Comparison of ENCODE assay signal across 7 cellular contexts in the genomic region with DNA sequence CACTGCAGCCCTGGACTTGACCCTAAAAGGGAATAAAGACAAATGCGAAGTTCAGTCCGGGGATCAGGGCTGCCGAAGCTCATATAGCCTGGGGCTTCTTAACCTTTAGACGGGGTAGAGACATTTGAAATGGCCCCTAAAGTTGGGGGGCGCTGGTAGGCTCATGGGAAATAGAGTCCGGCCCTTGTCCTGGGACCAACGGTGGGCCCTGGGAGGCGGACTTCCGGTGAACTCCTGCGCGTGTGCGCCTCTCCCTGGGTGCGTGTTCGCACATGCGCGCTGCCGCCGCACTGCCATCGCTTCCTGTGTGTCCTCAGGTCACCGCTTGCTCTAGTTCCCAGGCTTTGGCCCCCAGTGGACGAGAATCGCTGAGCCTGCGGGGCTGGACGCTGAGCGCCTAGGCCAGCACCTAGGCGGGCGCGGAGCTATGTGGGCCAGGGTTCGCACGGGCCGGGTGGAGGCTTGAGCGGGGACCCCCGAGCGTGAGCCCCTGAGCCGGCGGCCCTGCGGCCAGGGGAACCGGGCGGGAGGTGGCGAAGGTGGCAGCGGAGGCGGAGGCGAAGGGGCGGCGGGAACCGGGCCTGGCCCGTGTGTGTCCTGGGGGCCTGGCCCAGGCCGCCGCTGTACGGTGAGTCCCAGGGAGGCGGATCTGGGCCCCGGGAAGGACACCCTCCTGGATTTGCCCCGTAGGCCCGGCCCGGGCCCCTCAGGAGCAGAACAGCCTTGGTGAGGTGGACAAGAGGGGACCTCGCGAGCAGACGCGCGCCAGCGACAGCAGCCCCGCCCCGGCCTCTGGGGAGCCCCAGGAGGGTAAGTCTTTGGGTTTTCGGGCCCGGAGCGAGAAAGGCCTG.
DNase-seq lines count a peak whose midpoint lies in the region; ATAC-seq and TF ChIP-seq lines count a peak whose summit lies in the region.

No MANE protein-coding gene starts in this region.

- peak; percentile 98 for ATAC-seq in GM18502 (IDR thresholded peaks at IDR 0.05; ENCODE audit: poor library complexity, unreplicated experiment)
- ATAC-seq in HG02938 (IDR thresholded peaks at IDR 0.05; ENCODE audit: unreplicated experiment) = peak; percentile 88

- H3K4me3 ChIP-seq in astrocyte of the spinal cord (ENCODE audit: low read depth, low read length) = peak overlapping the region; percentile 78
- H3K4me3 ChIP-seq in retinal pigment epithelial cell (ENCODE audit: low read length) = peak overlapping the region; percentile 78

- DNase-seq in NCI-H2029 (lab: John Stamatoyannopoulos, UW) (peak; percentile 75), T-helper 9 cell (peak; percentile 60), astrocyte of the spinal cord (ENCODE audit: low read depth, low spot score) (peak; percentile 92), hypothalamus (lab: John Stamatoyannopoulos, UW) (peak; percentile 48 to 96 (median 91)), retinal pigment epithelial cell (ENCODE audit: low read depth) (peak; percentile 75)

- TF ChIP-seq CTCF in astrocyte of the spinal cord (IDR thresholded peaks at IDR 0.05; ENCODE audit: low read depth, low read length) = no peak
- no peak for TF ChIP-seq CTCF in retinal pigment epithelial cell (conservative IDR thresholded peaks at IDR 0.05; ENCODE audit: low read depth, low read length)

- in situ Hi-C loops in astrocyte of the spinal cord (cut with HindIII; ENCODE audit: low sequenced_read_pairs) = no loop called here

Comparison
In these comparisons a context has a peak if more than half of its experiments do, and no peak if none do; other contexts are left out.
1. Peak in every context shown above with its lines: DNase-seq, ATAC-seq and H3K4me3 ChIP-seq.